ENCODE assay signal across 19 cellular contexts in the genomic region with DNA sequence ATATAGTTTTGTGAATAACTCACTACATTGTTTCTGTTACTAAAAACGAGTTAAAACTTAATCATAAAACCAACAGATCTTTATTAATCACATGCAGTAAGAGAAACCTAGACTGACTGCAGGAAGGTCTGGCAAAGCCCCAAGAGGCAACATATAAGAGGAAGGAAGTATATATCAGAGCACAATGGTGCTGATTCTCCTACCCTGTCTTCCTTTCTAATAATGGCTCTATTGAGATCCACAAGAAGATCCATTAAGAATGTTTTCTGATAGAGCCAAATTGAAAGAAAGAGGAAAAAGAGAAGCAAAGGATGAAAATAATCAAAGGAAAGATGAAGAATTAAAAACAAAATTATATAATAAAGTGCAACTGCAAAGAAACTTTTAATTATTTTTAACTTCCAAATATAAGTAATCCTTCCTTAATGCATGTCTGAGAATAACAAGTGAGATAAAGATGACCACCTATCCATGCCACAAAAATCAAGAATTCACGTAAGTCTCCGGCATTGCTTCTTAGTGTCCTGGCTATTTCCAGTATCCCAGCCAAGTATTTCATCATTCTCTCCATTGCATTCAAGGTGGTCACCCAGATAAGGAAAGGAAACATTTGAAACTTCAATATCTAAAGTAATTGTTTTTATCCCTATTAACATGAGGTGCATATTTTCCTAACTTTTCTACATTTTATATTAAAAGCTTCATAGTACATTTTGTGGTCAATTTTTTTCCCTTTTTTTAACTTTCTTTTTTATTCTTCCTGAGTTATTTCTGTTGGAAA.
DNase-seq lines count a peak whose midpoint lies in the region; ATAC-seq and TF ChIP-seq lines count a peak whose summit lies in the region.
"Had no signal": no experiment of that assay in that cellular context is flagged by ENCODE, and none has a peak within 500 bp of the region (broad histone marks: within the 10 kb centered on the region; RNA-seq: fewer than 3 reads in every experiment).

No MANE protein-coding gene starts in this region.

- H3K27me3 Mint-ChIP-seq in endothelial cell (ENCODE audit: unreplicated experiment) (peaks cover 4% of the 10 kb centered on the region), neural crest cell (ENCODE audit: low read depth) (no peaks in the 10 kb centered on the region)
- H3K27me3 Mint-ChIP-seq: T-helper 17 cell had no signal

- ATAC-seq in GM19467 (IDR thresholded peaks at IDR 0.05; ENCODE audit: unreplicated experiment) (no peak), HG02840 (IDR thresholded peaks at IDR 0.05; ENCODE audit: low FRiP score, unreplicated experiment) (no peak), HG03378 (IDR thresholded peaks at IDR 0.05; ENCODE audit: unreplicated experiment) (no peak)
- ATAC-seq: left colon, T-helper 17 cell had no signal

- DNase-seq in DMS 273 (lab: John Stamatoyannopoulos, UW; ENCODE audit: unreplicated experiment) (peak; percentile 5), DMS 273 treated with DMSO at 0.1 percent for 48 hours (lab: John Stamatoyannopoulos, UW) (no peak), RPMI7951 (ENCODE audit: low read depth) (peak; percentile 16), endothelial cell (ENCODE audit: low spot score) (no peak), neural crest cell (ENCODE audit: low read depth, low spot score) (no peak)
- DNase-seq: activated CD4-positive, alpha-beta T cell treated with anti-CD3 and anti-CD28 coated beads, Interleukin-2, amount 50 U/mL, for 4 hours; activated naive CD4-positive, alpha-beta T cell treated with Interleukin-2 at 50 U/mL for 16 hours; BE2C; GDM1; H9; left colon; NCI-H187; nephron progenitor cell; SIG-M5; stimulated activated CD4-positive, alpha-beta T cell treated with anti-CD3 and anti-CD28 coated beads, Interleukin-4, amount 100 ng/mL, for 1 hour; T-helper 17 cell had no signal

- H3K4me1 Mint-ChIP-seq in endothelial cell (ENCODE audit: unreplicated experiment) (peaks cover 32% of the 10 kb centered on the region), neural crest cell (peaks cover 54% of the 10 kb centered on the region)
- H3K4me1 Mint-ChIP-seq: T-helper 17 cell had no signal

- TF ChIP-seq CTCF in endothelial cell (IDR thresholded peaks at IDR 0.05; ENCODE audit: unreplicated experiment) (no peak), neural crest cell (conservative IDR thresholded peaks at IDR 0.05) (no peak)

- H3K36me3 Mint-ChIP-seq in endothelial cell (ENCODE audit: low read depth, unreplicated experiment) (peaks cover 1% of the 10 kb centered on the region), neural crest cell (ENCODE audit: low read depth) (peaks cover 6% of the 10 kb centered on the region)

- H3K27ac Mint-ChIP-seq in endothelial cell (ENCODE audit: unreplicated experiment), result peak overlapping the region; percentile 95
- H3K27ac Mint-ChIP-seq in neural crest cell (ENCODE audit: unreplicated experiment), result peak overlapping the region; percentile 89
- H3K27ac Mint-ChIP-seq: T-helper 17 cell had no signal

- no peak overlapping the region for H3K4me3 Mint-ChIP-seq in endothelial cell (ENCODE audit: unreplicated experiment)
- H3K4me3 Mint-ChIP-seq in neural crest cell, result peak overlapping the region; percentile 59
- H3K4me3 Mint-ChIP-seq: H9, nephron progenitor cell, T-helper 17 cell had no signal

- H3K9me3 Mint-ChIP-seq in endothelial cell (ENCODE audit: unreplicated experiment), result no peaks in the 10 kb centered on the region
- no peaks in the 10 kb centered on the region for H3K9me3 Mint-ChIP-seq in neural crest cell
- H3K9me3 Mint-ChIP-seq: H9, nephron progenitor cell had no signal

Comparison
In these comparisons a context has a peak if more than half of its experiments do, and no peak if none do; other contexts are left out.
1. DNase-seq: peak in DMS 273 (single experiment) and RPMI7951 (single experiment); none in DMS 273 treated with DMSO at 0.1 percent for 48 hours (single experiment), endothelial cell (single experiment) and neural crest cell (single experiment).